ENCODE assay signal across 1 cellular context in genomic region chr15:51724673-51725072, GRCh38.
TF ChIP-seq lines count a peak whose summit lies in the region.

No MANE protein-coding gene starts in this region.

TF ChIP-seq in endothelial cell of umbilical vein, 7 proteins besides CTCF, POLR2A, EP300 and RAD21:
- TF ChIP-seq FOS (IDR thresholded peaks at IDR 0.05; ENCODE audit: borderline replicate concordance, insufficient read depth, low read length) (no peak), GATA2 (IDR thresholded peaks at IDR 0.05; ENCODE audit: insufficient read depth, insufficient read length, low read depth, low read length) (no peak), JUN (IDR thresholded peaks at IDR 0.05; ENCODE audit: borderline replicate concordance, insufficient read depth, insufficient read length, low read depth) (no peak), MAX (IDR thresholded peaks at IDR 0.05; ENCODE audit: insufficient read depth, insufficient read length) (no peak), EZH2 (IDR thresholded peaks at IDR 0.05; ENCODE audit: borderline replicate concordance, low read depth, low read length, severe bottlenecking) (no peak)
